Comparison of ENCODE assay signal across 7 cellular contexts in the genomic region with DNA sequence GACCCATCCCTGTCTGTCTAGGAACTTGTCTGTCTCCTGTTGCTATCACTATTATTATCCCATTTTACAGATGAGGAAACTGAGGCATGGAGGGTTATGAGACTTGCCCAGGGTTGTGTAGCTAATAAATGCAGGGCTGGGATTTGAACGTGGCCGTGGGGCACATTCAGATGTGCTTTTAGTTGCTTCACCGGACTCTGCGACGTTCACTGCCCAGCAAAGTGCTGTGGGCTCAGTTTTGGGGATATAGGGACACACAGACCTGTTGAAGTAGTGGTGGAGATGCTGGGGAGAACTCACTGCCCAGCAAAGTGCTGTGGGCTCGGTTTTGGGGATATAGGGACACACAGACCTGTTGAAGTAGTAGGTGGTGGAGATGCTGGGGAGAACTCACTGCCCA.
A peak's percentile ranks its signal among the peaks of the same experiment; 100 is the strongest.
DNase-seq lines count a peak whose midpoint lies in the region; FAIRE-seq and TF ChIP-seq lines count a peak whose summit lies in the region.
"Not testable (repeated sequence)": the region's sequence is repeated elsewhere in the genome, so short reads cannot be mapped to it uniquely, and the experiment has no call there.

No MANE protein-coding gene starts in this region.

- not testable (repeated sequence) for H3K36me3 Mint-ChIP-seq in type B pancreatic cell

- TF ChIP-seq CTCF in coronary artery (IDR thresholded peaks at IDR 0.05); type B pancreatic cell (conservative IDR thresholded peaks at IDR 0.05): not testable (repeated sequence)

- intact Hi-C loops in posterior vena cava (cut with DNase I), result not testable (repeated sequence)

- H3K27ac Mint-ChIP-seq in type B pancreatic cell, result not testable (repeated sequence)

- FAIRE-seq in GM12891 (lab: Jason Lieb, UNC), result peak; percentile 43

- H3K4me1 Mint-ChIP-seq in type B pancreatic cell (ENCODE audit: unreplicated experiment), result peaks cover 12% of the 10 kb centered on the region

- H3K9me3 Mint-ChIP-seq in type B pancreatic cell, result not testable (repeated sequence)

- H3K4me3 Mint-ChIP-seq in type B pancreatic cell, result not testable (repeated sequence)

- DNase-seq in GM12891 (ENCODE audit: insufficient read length, low spot score), result not testable (repeated sequence)
- DNase-seq in activated effector memory CD4-positive, alpha-beta T cell treated with anti-CD3 and anti-CD28 coated beads, Interleukin-2, amount 50 U/mL, for 16 hours, result peak; percentile 34
- peak; percentile 14 for DNase-seq in coronary artery (ENCODE audit: low spot score)
- peak; percentile 26 for DNase-seq in islet precursor cell
- peak; percentile 47 for DNase-seq in mesenteric fat pad (ENCODE audit: low spot score)
- peak; percentile 49 for DNase-seq in posterior vena cava (ENCODE audit: low spot score)
- DNase-seq in type B pancreatic cell (ENCODE audit: extremely low spot score, unreplicated experiment), result peak; percentile 25

- H3K4me3 ChIP-seq in coronary artery, result not testable (repeated sequence)

- not testable (repeated sequence) for TF ChIP-seq POLR2A in GM12891 (IDR thresholded peaks at IDR 0.05; ENCODE audit: low read depth, low read length)

- not testable (repeated sequence) for H3K27ac ChIP-seq in coronary artery

- not testable (repeated sequence) for H3K27me3 Mint-ChIP-seq in type B pancreatic cell
